11 cellular contexts compared by ENCODE assay signal in genomic region chr14:106318700-106319099, GRCh38.
A peak's percentile ranks its signal among the peaks of the same experiment; 100 is the strongest.
DNase-seq lines count a peak whose midpoint lies in the region; ATAC-seq and TF ChIP-seq lines count a peak whose summit lies in the region.
"Had no signal": no experiment of that assay in that cellular context is flagged by ENCODE, and none has a peak within 500 bp of the region (broad histone marks: within the 10 kb centered on the region; RNA-seq: fewer than 3 reads in every experiment).

No MANE protein-coding gene starts in this region.

- no peaks in the 10 kb centered on the region for H3K4me1 Mint-ChIP-seq in activated T-helper 17 cell treated with anti-CD3 and anti-CD28 coated beads, Interleukin-2, amount 50 U/mL, for 72 hours
- H3K4me1 Mint-ChIP-seq: H9 had no signal

- no peaks in the 10 kb centered on the region for H3K9me3 ChIP-seq in RWPE2 (ENCODE audit: severe bottlenecking)

- H3K4me1 ChIP-seq in RWPE2 (ENCODE audit: insufficient read depth, poor library complexity, severe bottlenecking) = no peaks in the 10 kb centered on the region

- no peaks in the 10 kb centered on the region for H3K9me3 Mint-ChIP-seq in activated T-helper 17 cell treated with anti-CD3 and anti-CD28 coated beads, Interleukin-2, amount 50 U/mL, for 72 hours

- no peak overlapping the region for H3K27ac ChIP-seq in RWPE2 (ENCODE audit: poor library complexity, severe bottlenecking)

- no peak for ATAC-seq in RWPE2 (ENCODE audit: low read depth)
- peak; percentile 45 for ATAC-seq in activated T-helper 17 cell treated with anti-CD3 and anti-CD28 coated beads, Interleukin-2, amount 50 U/mL, for 72 hours (replicated peaks)
- ATAC-seq in GM18873 (IDR thresholded peaks at IDR 0.05; ENCODE audit: low FRiP score, unreplicated experiment) = no peak
- no peak for ATAC-seq in GM18511 (IDR thresholded peaks at IDR 0.05; ENCODE audit: unreplicated experiment)

- POLR2A ChIA-PET in GM10248 (lab: Yijun Ruan, JAX) = no interaction called here

- no peak overlapping the region for H3K27ac Mint-ChIP-seq in activated T-helper 17 cell treated with anti-CD3 and anti-CD28 coated beads, Interleukin-2, amount 50 U/mL, for 72 hours
- H3K27ac Mint-ChIP-seq: H9, IgD-negative memory B cell had no signal

- H3K36me3 ChIP-seq in RWPE2 (ENCODE audit: low read depth) = no peaks in the 10 kb centered on the region

- H3K27me3 Mint-ChIP-seq in activated T-helper 17 cell treated with anti-CD3 and anti-CD28 coated beads, Interleukin-2, amount 50 U/mL, for 72 hours = peaks cover 6% of the 10 kb centered on the region
- H3K27me3 Mint-ChIP-seq: IgD-negative memory B cell had no signal

- no peak overlapping the region for H3K4me3 Mint-ChIP-seq in activated T-helper 17 cell treated with anti-CD3 and anti-CD28 coated beads, Interleukin-2, amount 50 U/mL, for 72 hours
- H3K4me3 Mint-ChIP-seq: H9 had no signal

- H3K27me3 ChIP-seq in RWPE2 (ENCODE audit: insufficient read depth, poor library complexity, severe bottlenecking) = no peaks in the 10 kb centered on the region

- DNase-seq in GM10248 (ENCODE audit: extremely low spot score) (peak; percentile 61), RWPE2 (ENCODE audit: low spot score) (no peak), NCI-H526 treated with DMSO at 0.1 percent for 48 hours (lab: John Stamatoyannopoulos, UW) (no peak), superior temporal gyrus (ENCODE audit: extremely low spot score) (no peak)
- DNase-seq in stimulated activated CD4-positive, alpha-beta T cell treated with anti-CD3 and anti-CD28 coated beads, Interleukin-1b, Interleukin-23, amount 100 ng/mL, for 48 hours = peak; percentile 70
- DNase-seq: H9, SW 1271 had no signal

- no peaks in the 10 kb centered on the region for H3K36me3 Mint-ChIP-seq in activated T-helper 17 cell treated with anti-CD3 and anti-CD28 coated beads, Interleukin-2, amount 50 U/mL, for 72 hours (ENCODE audit: low read depth)

- TF ChIP-seq CTCF in GM10248 (IDR thresholded peaks at IDR 0.05; ENCODE audit: control extremely low read depth, extremely low read depth, low read depth, missing control alignments) (peak; percentile 47), RWPE2 (IDR thresholded peaks at IDR 0.05; ENCODE audit: poor library complexity, severe bottlenecking) (peak; percentile 23)

- H3K4me3 ChIP-seq in RWPE2 (ENCODE audit: severe bottlenecking) = no peak overlapping the region

- CTCF ChIA-PET in GM10248 (lab: Yijun Ruan, JAX) = interaction anchor here (0.9 to 7.4 kb wide), 3 partner anchors 9 to 85 kb away, joined by 3 to 68 read pairs (median 4); no protein-coding TSS in a partner anchor

Comparison
In these comparisons a context has a peak if more than half of its experiments do, and no peak if none do; other contexts are left out.
1. DNase-seq: peak in GM10248 (single experiment) and stimulated activated CD4-positive, alpha-beta T cell treated with anti-CD3 and anti-CD28 coated beads, Interleukin-1b, Interleukin-23, amount 100 ng/mL, for 48 hours (single experiment); none in RWPE2 (single experiment), NCI-H526 treated with DMSO at 0.1 percent for 48 hours (single experiment) and superior temporal gyrus (single experiment).